3 cellular contexts compared by ENCODE assay signal in the genomic region with DNA sequence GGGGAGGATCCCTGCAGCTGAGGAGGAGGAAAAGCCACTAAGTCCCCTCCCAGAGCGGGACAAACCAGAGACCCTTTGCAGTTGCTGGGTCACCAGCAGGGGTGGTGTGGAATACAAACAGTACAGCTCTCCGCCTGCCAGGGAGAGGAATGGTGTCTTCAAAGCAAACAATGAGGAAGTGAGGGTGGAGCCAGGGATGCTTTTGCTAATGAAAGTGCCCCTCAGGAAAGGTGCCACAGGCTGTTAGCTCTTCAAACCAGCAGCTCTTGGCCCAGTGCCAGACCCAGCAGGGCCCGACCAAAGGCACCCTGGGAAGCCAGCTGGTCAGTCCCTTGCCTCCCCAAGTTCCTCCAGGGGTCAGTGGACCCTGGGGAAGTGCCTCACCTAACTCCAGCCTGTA.
TF ChIP-seq lines count a peak whose summit lies in the region.

No MANE protein-coding gene starts in this region.

TF ChIP-seq in SK-N-SH, 30 proteins besides CTCF, POLR2A, EP300 and RAD21:
- TF ChIP-seq NFIC (IDR thresholded peaks at IDR 0.05; ENCODE audit: borderline replicate concordance) (peak; percentile 46), FOXJ3 (CRISPR knock-in tag; IDR thresholded peaks at IDR 0.05) (no peak), IRF3 (IDR thresholded peaks at IDR 0.05; ENCODE audit: low read depth, low read length) (no peak)

TF ChIP-seq in SK-N-SH treated with all-trans-retinoic acid at 6 μM for 48 hours, 23 proteins besides CTCF, POLR2A, EP300 and RAD21:
- TF ChIP-seq PPARA (CRISPR knock-in tag; IDR thresholded peaks at IDR 0.05; ENCODE audit: borderline replicate concordance) (no peak), TOX (CRISPR knock-in tag; IDR thresholded peaks at IDR 0.05; ENCODE audit: borderline replicate concordance) (no peak), ESRRG (CRISPR knock-in tag; IDR thresholded peaks at IDR 0.05) (no peak), GLIS3 (CRISPR knock-in tag; IDR thresholded peaks at IDR 0.05) (no peak), SNAI2 (CRISPR knock-in tag; IDR thresholded peaks at IDR 0.05) (no peak), ZNF8 (CRISPR knock-in tag; IDR thresholded peaks at IDR 0.05) (no peak), TCF4 (CRISPR knock-in tag; IDR thresholded peaks at IDR 0.05; ENCODE audit: borderline replicate concordance) (no peak), ZNF70 (CRISPR knock-in tag; IDR thresholded peaks at IDR 0.05) (no peak)

TF ChIP-seq in H1, 55 proteins besides CTCF, POLR2A, EP300 and RAD21:
- no peak for TF ChIP-seq POU5F1 (IDR thresholded peaks at IDR 0.05; ENCODE audit: low read depth, low read length)
- no peak for TF ChIP-seq ZNF274 (IDR thresholded peaks at IDR 0.05; ENCODE audit: borderline replicate concordance, extremely low read depth, low read length)
- no peak for TF ChIP-seq GABPA (IDR thresholded peaks at IDR 0.05; ENCODE audit: borderline replicate concordance, insufficient read depth, low read length)
- TF ChIP-seq CHD1 (IDR thresholded peaks at IDR 0.05; ENCODE audit: low read depth, low read length), result no peak
- TF ChIP-seq SUZ12 (IDR thresholded peaks at IDR 0.05; ENCODE audit: low read length), result no peak
- no peak for TF ChIP-seq RXRA (IDR thresholded peaks at IDR 0.05; ENCODE audit: insufficient read depth, low read depth, low read length)
- TF ChIP-seq TCF12 (IDR thresholded peaks at IDR 0.05; ENCODE audit: low read depth, low read length), result no peak
- TF ChIP-seq, protein P1, sequence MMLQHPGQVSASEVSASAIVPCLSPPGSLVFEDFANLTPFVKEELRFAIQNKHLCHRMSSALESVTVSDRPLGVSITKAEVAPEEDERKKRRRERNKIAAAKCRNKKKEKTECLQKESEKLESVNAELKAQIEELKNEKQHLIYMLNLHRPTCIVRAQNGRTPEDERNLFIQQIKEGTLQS (IDR thresholded peaks at IDR 0.05; ENCODE audit: insufficient read depth, low read depth, low read length), result no peak
- no peak for TF ChIP-seq CHD2 (IDR thresholded peaks at IDR 0.05; ENCODE audit: low read length)
- TF ChIP-seq SIX5 (IDR thresholded peaks at IDR 0.05; ENCODE audit: low read depth, low read length), result no peak
- TF ChIP-seq RFX5 (IDR thresholded peaks at IDR 0.05; ENCODE audit: borderline replicate concordance, low read depth, low read length), result no peak
- no peak for TF ChIP-seq SP2 (IDR thresholded peaks at IDR 0.05; ENCODE audit: low read length)
- no peak for TF ChIP-seq SIRT6 (IDR thresholded peaks at IDR 0.05; ENCODE audit: low read length)
- TF ChIP-seq MAFK (IDR thresholded peaks at IDR 0.05; ENCODE audit: low read depth, low read length), result no peak
